11 cellular contexts compared by ENCODE assay signal in genomic region chr15:58952751-58953150, GRCh38. TPM values are rescaled to one million over a fixed set of nuclear protein-coding genes. Genes with fewer than 3 reads are reported as not detected.
DNase-seq lines count a peak whose midpoint lies in the region.
"Had no signal": no experiment of that assay in that cellular context is flagged by ENCODE, and none has a peak within 500 bp of the region (broad histone marks: within the 10 kb centered on the region; RNA-seq: fewer than 3 reads in every experiment).

No MANE protein-coding gene starts in this region.

- no peak overlapping the region for H3K18ac ChIP-seq in mesenchymal stem cell (ENCODE audit: low read depth in 1 of 2, low read length in 2 of 2)

- no peaks in the 10 kb centered on the region for H3K4me1 ChIP-seq in mesenchymal stem cell (ENCODE audit: control insufficient read depth, insufficient read depth, low read depth, low read length)

- peak overlapping the region; percentile 45 for H3K9ac ChIP-seq in mesenchymal stem cell (ENCODE audit: low read length)

- H3K36me3 ChIP-seq in mesenchymal stem cell (ENCODE audit: control insufficient read depth in 1 of 2, insufficient read depth in 2 of 2, low read depth in 1 of 2, low read length in 2 of 2) = no peaks in the 10 kb centered on the region

- peak overlapping the region in 1 of 2 experiments; percentile 32 for H3K4me3 ChIP-seq in mesenchymal stem cell (ENCODE audit: insufficient read depth in 1 of 2, low read depth in 1 of 2, low read length in 2 of 2)

- H4K91ac ChIP-seq in mesenchymal stem cell (ENCODE audit: low read length) = no peak overlapping the region

- H2BK12ac ChIP-seq in mesenchymal stem cell (ENCODE audit: low read length in 2 of 2) = no peak overlapping the region

- H3K79me1 ChIP-seq in mesenchymal stem cell (replicated peaks; ENCODE audit: low read length, poor library complexity, severe bottlenecking) = no peaks in the 10 kb centered on the region

- H3K27me3 Mint-ChIP-seq in activated T-helper 1 cell treated with anti-CD3 and anti-CD28 coated beads, Interleukin-12 subunit alpha, Interleukin-12 subunit beta, Interleukin-2, Interleukin-4 antibody, amounts not matched to agents 30 ng/mL and 10 ng/mL and 1 ng/mL, durations not matched to agents 14 hours and 24 hours and 36 hours (ENCODE audit: insufficient read depth) = peaks cover 4% of the 10 kb centered on the region

- no peak overlapping the region for H2BK5ac ChIP-seq in mesenchymal stem cell (ENCODE audit: low read depth, low read length, poor library complexity, severe bottlenecking)

- H2AFZ ChIP-seq in mesenchymal stem cell (ENCODE audit: low read depth, low read length) = no peak overlapping the region

- H2AK5ac ChIP-seq in mesenchymal stem cell (ENCODE audit: low read length, severe bottlenecking) = no peak overlapping the region

- no peak overlapping the region for H3K14ac ChIP-seq in mesenchymal stem cell (ENCODE audit: low read length in 2 of 2)

- H3K27ac Mint-ChIP-seq in activated T-helper 1 cell treated with anti-CD3 and anti-CD28 coated beads, Interleukin-12 subunit alpha, Interleukin-12 subunit beta, Interleukin-2, Interleukin-4 antibody, amounts not matched to agents 30 ng/mL and 10 ng/mL and 1 ng/mL, durations not matched to agents 14 hours and 24 hours and 36 hours = no peak overlapping the region

- H3K36me3 Mint-ChIP-seq in activated T-helper 1 cell treated with anti-CD3 and anti-CD28 coated beads, Interleukin-12 subunit alpha, Interleukin-12 subunit beta, Interleukin-2, Interleukin-4 antibody, amounts not matched to agents 30 ng/mL and 10 ng/mL and 1 ng/mL, durations not matched to agents 14 hours and 24 hours and 36 hours (ENCODE audit: low read depth) = no peaks in the 10 kb centered on the region
- H3K36me3 Mint-ChIP-seq: naive thymus-derived CD8-positive, alpha-beta T cell had no signal

- peaks cover 20% of the 10 kb centered on the region for H3K4me1 Mint-ChIP-seq in activated T-helper 1 cell treated with anti-CD3 and anti-CD28 coated beads, Interleukin-12 subunit alpha, Interleukin-12 subunit beta, Interleukin-2, Interleukin-4 antibody, amounts not matched to agents 30 ng/mL and 10 ng/mL and 1 ng/mL, durations not matched to agents 14 hours and 24 hours and 36 hours (ENCODE audit: low read depth)

- no peak overlapping the region for H4K8ac ChIP-seq in mesenchymal stem cell (ENCODE audit: low read length)

- H3K23ac ChIP-seq in mesenchymal stem cell (ENCODE audit: low read length in 2 of 2) = no peak overlapping the region

- no peak overlapping the region for H3K27ac ChIP-seq in mesenchymal stem cell (ENCODE audit: low read length, poor library complexity, severe bottlenecking)

- no peak overlapping the region for H3K4me3 Mint-ChIP-seq in activated T-helper 1 cell treated with anti-CD3 and anti-CD28 coated beads, Interleukin-12 subunit alpha, Interleukin-12 subunit beta, Interleukin-2, Interleukin-4 antibody, amounts not matched to agents 30 ng/mL and 10 ng/mL and 1 ng/mL, durations not matched to agents 14 hours and 24 hours and 36 hours
- H3K4me3 Mint-ChIP-seq: naive thymus-derived CD8-positive, alpha-beta T cell had no signal

- no peaks in the 10 kb centered on the region for H3K9me3 ChIP-seq in mesenchymal stem cell (ENCODE audit: control insufficient read depth, low read length)

- H3K9me3 Mint-ChIP-seq in activated T-helper 1 cell treated with anti-CD3 and anti-CD28 coated beads, Interleukin-12 subunit alpha, Interleukin-12 subunit beta, Interleukin-2, Interleukin-4 antibody, amounts not matched to agents 30 ng/mL and 10 ng/mL and 1 ng/mL, durations not matched to agents 14 hours and 24 hours and 36 hours = no peaks in the 10 kb centered on the region
- H3K9me3 Mint-ChIP-seq: naive thymus-derived CD8-positive, alpha-beta T cell had no signal

- no peak overlapping the region for H3K4me2 ChIP-seq in mesenchymal stem cell (ENCODE audit: low read length, poor library complexity, severe bottlenecking)

- H2BK15ac ChIP-seq in mesenchymal stem cell (ENCODE audit: low read depth, poor library complexity, severe bottlenecking) = no peak overlapping the region

- no peak overlapping the region for H2BK120ac ChIP-seq in mesenchymal stem cell (ENCODE audit: low read depth, low read length)

- no peak overlapping the region for H3K4ac ChIP-seq in mesenchymal stem cell (ENCODE audit: low read depth in 1 of 2, low read length in 2 of 2)

- H3K27me3 ChIP-seq in mesenchymal stem cell (ENCODE audit: control insufficient read depth in 1 of 2, insufficient read depth in 1 of 2, low read length in 2 of 2) = no peaks in the 10 kb centered on the region

- intact Hi-C loops in activated T-helper 1 cell treated with anti-CD3 and anti-CD28 coated beads, Interleukin-12 subunit alpha, Interleukin-12 subunit beta, Interleukin-2, Interleukin-4 antibody, amounts not matched to agents 30 ng/mL and 10 ng/mL and 1 ng/mL, durations not matched to agents 14 hours and 24 hours and 36 hours (cut with micrococcal nuclease) = loop anchor here (10.0 kb wide), 1 partner anchor 728 kb away; no protein-coding TSS in a partner anchor

- DNase-seq in ELR (ENCODE audit: low read depth) = peak; percentile 36
- peak; percentile 25 for DNase-seq in HT1080 (ENCODE audit: low read depth)
- DNase-seq in astrocyte of the hippocampus (ENCODE audit: low read depth, low spot score) = peak; percentile 19
- DNase-seq in mesenchymal stem cell = no peak
- no peak for DNase-seq in SKM-1 treated with dmso at 0.1 percent for 144 hours (lab: John Stamatoyannopoulos, UW; ENCODE audit: unreplicated experiment)
- DNase-seq in activated T-helper 1 cell treated with anti-CD3 and anti-CD28 coated beads, Interleukin-12 subunit alpha, Interleukin-12 subunit beta, Interleukin-2, Interleukin-4 antibody, amounts not matched to agents 30 ng/mL and 10 ng/mL and 1 ng/mL, durations not matched to agents 14 hours and 24 hours and 36 hours (ENCODE audit: low spot score) = no peak
- DNase-seq in NCI-H1436 (lab: John Stamatoyannopoulos, UW) = no peak
- DNase-seq: aorta; naive thymus-derived CD8-positive, alpha-beta T cell; stimulated activated CD4-positive, alpha-beta T cell treated with anti-CD3 and anti-CD28 coated beads, Interleukin-12 subunit alpha, Interleukin-12 subunit beta, amount 100 ng/mL, for 4 hours; stimulated activated CD8-positive, alpha-beta memory T cell treated with anti-CD3 and anti-CD28 coated beads, Interleukin-4, amount 100 ng/mL, for 48 hours had no signal

RNA-seq across cellular contexts. Expression of gene SLTM, which starts 19.3 kb away (rescaled TPM):
- total RNA-seq in HT1080 (2014; rRNA removed; shearing (Covaris generic)) = 74.0 and 75.8 TPM in 2 replicates
- polyA plus RNA-seq in HT1080 (2015; cell fraction: cytosol; rRNA removed) = 55.7 and 67.8 TPM in 2 replicates
- 136 and 140 TPM in 2 replicates for polyA plus RNA-seq in HT1080 (2015; cell fraction: nucleus; rRNA removed)
- 45.7 TPM for polyA plus RNA-seq in mesenchymal stem cell (2013, experiment 1 of 2)
- 43.3 TPM for polyA plus RNA-seq in mesenchymal stem cell (2013, experiment 2 of 2)
- total RNA-seq in activated T-helper 1 cell treated with anti-CD3 and anti-CD28 coated beads, Interleukin-12 subunit alpha, Interleukin-12 subunit beta, Interleukin-2, Interleukin-4 antibody, amounts not matched to agents 30 ng/mL and 10 ng/mL and 1 ng/mL, durations not matched to agents 14 hours and 24 hours and 36 hours = 142 and 143 TPM in 2 replicates

RNA-seq across cellular contexts. Expression of gene RNF111, which starts 34.7 kb away (rescaled TPM):
- 12.9 and 17.6 TPM in 2 replicates for total RNA-seq in HT1080 (2014; rRNA removed; shearing (Covaris generic))
- 8.8 and 12.6 TPM in 2 replicates for polyA plus RNA-seq in HT1080 (2015; cell fraction: cytosol; rRNA removed)
- polyA plus RNA-seq in HT1080 (2015; cell fraction: nucleus; rRNA removed) = 39.2 and 47.7 TPM in 2 replicates
- 12.0 TPM for polyA plus RNA-seq in mesenchymal stem cell (2013, experiment 1 of 2)
- 12.2 TPM for polyA plus RNA-seq in mesenchymal stem cell (2013, experiment 2 of 2)
- 35.3 and 38.0 TPM in 2 replicates for total RNA-seq in activated T-helper 1 cell treated with anti-CD3 and anti-CD28 coated beads, Interleukin-12 subunit alpha, Interleukin-12 subunit beta, Interleukin-2, Interleukin-4 antibody, amounts not matched to agents 30 ng/mL and 10 ng/mL and 1 ng/mL, durations not matched to agents 14 hours and 24 hours and 36 hours

Comparison
In these comparisons a context has a peak if more than half of its experiments do, and no peak if none do; other contexts are left out.
1. DNase-seq: peak in ELR (single experiment), HT1080 (single experiment) and astrocyte of the hippocampus (single experiment); none in mesenchymal stem cell (single experiment), SKM-1 treated with dmso at 0.1 percent for 144 hours (single experiment), activated T-helper 1 cell treated with anti-CD3 and anti-CD28 coated beads, Interleukin-12 subunit alpha, Interleukin-12 subunit beta, Interleukin-2, Interleukin-4 antibody, amounts not matched to agents 30 ng/mL and 10 ng/mL and 1 ng/mL, durations not matched to agents 14 hours and 24 hours and 36 hours (single experiment) and NCI-H1436 (single experiment).